In the genomic region with DNA sequence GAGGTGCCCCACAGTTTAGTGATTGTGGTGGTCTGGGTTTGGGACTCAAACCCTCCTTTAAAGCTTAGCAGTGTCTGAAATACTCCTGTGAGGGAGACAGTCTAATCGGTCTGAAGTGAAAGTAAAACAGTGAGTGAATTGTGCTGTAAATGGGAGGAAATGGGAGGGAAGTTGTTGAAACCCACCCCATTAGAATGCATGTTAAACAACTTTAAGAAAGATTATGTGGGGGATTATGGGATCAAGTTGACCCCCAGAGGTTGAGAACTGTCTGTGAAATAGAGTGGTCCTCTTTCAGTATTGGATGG, we compare ENCODE assay signal across 10 cellular contexts.
DNase-seq lines count a peak whose midpoint lies in the region; ATAC-seq lines count a peak whose summit lies in the region.
"Had no signal": no experiment of that assay in that cellular context is flagged by ENCODE, and none has a peak within 500 bp of the region (broad histone marks: within the 10 kb centered on the region; RNA-seq: fewer than 3 reads in every experiment).

No MANE protein-coding gene starts in this region.

- H3K27ac ChIP-seq in effector memory CD4-positive, alpha-beta T cell (ENCODE audit: insufficient read depth, low read length, poor library complexity, severe bottlenecking), result peak overlapping the region; percentile 65
- peak overlapping the region; percentile 100 for H3K27ac ChIP-seq in trophoblast cell (ENCODE audit: low read depth, low read length)
- H3K27ac ChIP-seq: vagina had no signal

- no CpG with 5 or more reads among the region's 1 CpG for WGBS in trophoblast cell (ENCODE audit: extremely low coverage, insufficient coverage, insufficient read length)

- H2AFZ ChIP-seq in trophoblast cell (ENCODE audit: insufficient read depth, low read length, poor library complexity), result no peak overlapping the region

- intact Hi-C loops in posterior vena cava (cut with DNase I), result no loop called here

- no peaks in the 10 kb centered on the region for H3K27me3 ChIP-seq in effector memory CD4-positive, alpha-beta T cell (replicated peaks; ENCODE audit: control insufficient read depth, insufficient read depth, low read length, poor library complexity, severe bottlenecking)
- H3K27me3 ChIP-seq in trophoblast cell (ENCODE audit: insufficient read depth, low read length), result no peaks in the 10 kb centered on the region
- H3K27me3 ChIP-seq: vagina had no signal

- peak overlapping the region; percentile 72 for H3K4me2 ChIP-seq in trophoblast cell (ENCODE audit: low read length)

- H2BK5ac ChIP-seq in trophoblast cell (ENCODE audit: low read depth, low read length, poor library complexity), result peak overlapping the region; percentile 99

- peak overlapping the region; percentile 49 for H3K4me3 ChIP-seq in effector memory CD4-positive, alpha-beta T cell (ENCODE audit: insufficient read depth, low read depth, low read length, poor library complexity, severe bottlenecking)
- peak overlapping the region; percentile 69 for H3K4me3 ChIP-seq in trophoblast cell (ENCODE audit: low read depth, low read length)
- H3K4me3 ChIP-seq: vagina had no signal

- peak overlapping the region; percentile 99 for H2BK120ac ChIP-seq in trophoblast cell (ENCODE audit: insufficient read depth, low read length, poor library complexity)

- peak overlapping the region; percentile 98 for H3K4ac ChIP-seq in trophoblast cell (ENCODE audit: low read depth, low read length)

- H3K36me3 ChIP-seq in effector memory CD4-positive, alpha-beta T cell (ENCODE audit: control insufficient read depth, insufficient read depth, low read length), result no peaks in the 10 kb centered on the region
- H3K36me3 ChIP-seq in trophoblast cell (ENCODE audit: control insufficient read depth in 1 of 2, insufficient read depth in 2 of 2, low read length in 2 of 2), result no peaks in the 10 kb centered on the region
- H3K36me3 ChIP-seq: vagina had no signal

- no peak for DNase-seq in effector memory CD4-positive, alpha-beta T cell
- DNase-seq in trophoblast cell (no peak), posterior vena cava (ENCODE audit: low spot score) (no peak), SW 1271 (lab: John Stamatoyannopoulos, UW) (no peak)
- DNase-seq: activated gamma-delta T cell had no signal

- peak overlapping the region; percentile 99 for H3K18ac ChIP-seq in trophoblast cell (ENCODE audit: low read length)

- peak overlapping the region; percentile 99 for H4K91ac ChIP-seq in trophoblast cell (ENCODE audit: low read depth, low read length)

- peaks cover 11% of the 10 kb centered on the region for H3K79me2 ChIP-seq in trophoblast cell (ENCODE audit: control insufficient read depth, insufficient read depth, low read length, poor library complexity)

- peak overlapping the region; percentile 99 for H3K14ac ChIP-seq in trophoblast cell (ENCODE audit: low read length)

- no peak overlapping the region for H3K23ac ChIP-seq in trophoblast cell (ENCODE audit: low read length)

- H3K9ac ChIP-seq in trophoblast cell (ENCODE audit: low read length), result peak overlapping the region; percentile 85

- ATAC-seq in GM18498 (IDR thresholded peaks at IDR 0.05; ENCODE audit: unreplicated experiment), result peak; percentile 31
- ATAC-seq in HG03432 (IDR thresholded peaks at IDR 0.05; ENCODE audit: unreplicated experiment), result peak; percentile 31
- no peak for ATAC-seq in HG03342 (IDR thresholded peaks at IDR 0.05; ENCODE audit: unreplicated experiment)
- ATAC-seq in GM18873 (IDR thresholded peaks at IDR 0.05; ENCODE audit: low FRiP score, unreplicated experiment), result no peak

- H4K12ac ChIP-seq in trophoblast cell (ENCODE audit: low read depth, low read length), result no peak overlapping the region

- peak overlapping the region; percentile 95 for H2AK5ac ChIP-seq in trophoblast cell (ENCODE audit: low read length)

- peaks cover 22% of the 10 kb centered on the region for H3K79me1 ChIP-seq in trophoblast cell (ENCODE audit: low read length)

- H2BK12ac ChIP-seq in trophoblast cell (ENCODE audit: low read length), result peak overlapping the region; percentile 86

- no peaks in the 10 kb centered on the region for H3K9me3 ChIP-seq in effector memory CD4-positive, alpha-beta T cell (ENCODE audit: control insufficient read depth, low read length)
- no peaks in the 10 kb centered on the region for H3K9me3 ChIP-seq in trophoblast cell (ENCODE audit: insufficient read depth, low read depth, low read length)
- H3K9me3 ChIP-seq: vagina had no signal

- peak overlapping the region; percentile 84 for H4K8ac ChIP-seq in trophoblast cell (ENCODE audit: low read depth, low read length)

- no peaks in the 10 kb centered on the region for H3K4me1 ChIP-seq in effector memory CD4-positive, alpha-beta T cell (ENCODE audit: control insufficient read depth, insufficient read depth, low read length, poor library complexity, severe bottlenecking)
- H3K4me1 ChIP-seq in trophoblast cell (ENCODE audit: control insufficient read depth in 1 of 2, insufficient read depth in 2 of 2, low read length in 2 of 2), result peaks cover 18 to 31% of the 10 kb centered on the region in 2 experiments
- H3K4me1 ChIP-seq: vagina had no signal

Comparison
In these comparisons a context has a peak if more than half of its experiments do, and no peak if none do; other contexts are left out.
1. ATAC-seq: peak in GM18498 (single experiment) and HG03432 (single experiment); none in HG03342 (single experiment) and GM18873 (single experiment).